9 cellular contexts compared by ENCODE assay signal in the genomic region with DNA sequence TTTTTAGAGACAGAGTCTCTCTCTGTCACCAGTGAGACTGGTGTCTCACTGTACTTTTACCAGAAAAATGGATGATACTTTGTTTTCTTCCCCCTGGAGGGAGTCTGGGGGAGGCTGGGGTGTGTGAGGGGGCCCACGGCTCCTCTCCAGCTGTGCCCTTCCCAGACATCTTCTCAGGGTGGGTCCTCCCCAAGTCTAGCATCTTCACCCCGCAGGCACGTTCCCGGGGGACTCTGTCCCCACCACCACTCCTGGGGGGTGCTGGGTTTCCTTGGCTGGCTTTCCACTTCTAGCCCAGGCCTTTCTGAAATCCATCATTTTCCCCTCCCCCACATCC.
A peak's percentile ranks its signal among the peaks of the same experiment; 100 is the strongest.
DNase-seq lines count a peak whose midpoint lies in the region; ATAC-seq and TF ChIP-seq lines count a peak whose summit lies in the region.
"Had no signal": no experiment of that assay in that cellular context is flagged by ENCODE, and none has a peak within 500 bp of the region (broad histone marks: within the 10 kb centered on the region; RNA-seq: fewer than 3 reads in every experiment).

No MANE protein-coding gene starts in this region.

- ATAC-seq in heart right ventricle (peak in 2 of 8 donors; percentile 3 to 8), Right ventricle myocardium superior (ENCODE audit: poor library complexity) (no peak), GM21423 (IDR thresholded peaks at IDR 0.05; ENCODE audit: unreplicated experiment) (no peak)
- ATAC-seq in activated naive CD4-positive, alpha-beta T cell treated with anti-CD3 and anti-CD28 coated beads, Interleukin-2, amount 50 U/mL, for 72 hours = no peak

- H3K27ac Mint-ChIP-seq in nephron progenitor cell = peak overlapping the region; percentile 99
- H3K27ac Mint-ChIP-seq in activated naive CD4-positive, alpha-beta T cell treated with anti-CD3 and anti-CD28 coated beads, Interleukin-2, amount 50 U/mL, for 72 hours = no peak overlapping the region

- H3K4me3 ChIP-seq in heart right ventricle (no peak overlapping the region), esophagus (ENCODE audit: low read depth in 1 of 2, low read length in 2 of 2) (no peak overlapping the region), uterus (no peak overlapping the region)

- H3K36me3 Mint-ChIP-seq in nephron progenitor cell (ENCODE audit: low read depth) = peaks cover 39% of the 10 kb centered on the region
- no peaks in the 10 kb centered on the region for H3K36me3 Mint-ChIP-seq in activated naive CD4-positive, alpha-beta T cell treated with anti-CD3 and anti-CD28 coated beads, Interleukin-2, amount 50 U/mL, for 72 hours

- H3K9me3 ChIP-seq in heart right ventricle (no peaks in the 10 kb centered on the region), esophagus (ENCODE audit: control insufficient read depth in 2 of 2, insufficient read depth in 1 of 2, low read depth in 1 of 2, low read length in 1 of 2) (no peaks in the 10 kb centered on the region), uterus (no peaks in the 10 kb centered on the region)

- H3K27ac ChIP-seq in heart right ventricle (peak overlapping the region; percentile 49 to 89 (median 62)), esophagus (ENCODE audit: low read depth in 2 of 2, low read length in 1 of 2) (peak overlapping the region; percentile 70 to 73), uterus (peak overlapping the region; percentile 92 to 93)

- no peaks in the 10 kb centered on the region for H3K27me3 ChIP-seq in heart right ventricle
- no peaks in the 10 kb centered on the region for H3K27me3 ChIP-seq in esophagus (ENCODE audit: control insufficient read depth in 1 of 2, insufficient read depth in 2 of 2, low read length in 2 of 2)
- H3K27me3 ChIP-seq in uterus = no peaks in the 10 kb centered on the region

- no peaks in the 10 kb centered on the region for H3K9me3 Mint-ChIP-seq in nephron progenitor cell
- no peaks in the 10 kb centered on the region for H3K9me3 Mint-ChIP-seq in activated naive CD4-positive, alpha-beta T cell treated with anti-CD3 and anti-CD28 coated beads, Interleukin-2, amount 50 U/mL, for 72 hours

- peaks cover 12 to 33% (median 21%) of the 10 kb centered on the region in 9 donors for H3K4me1 ChIP-seq in heart right ventricle
- peaks cover 0 to 2% of the 10 kb centered on the region in 2 donors for H3K4me1 ChIP-seq in esophagus (ENCODE audit: control insufficient read depth in 2 of 2, insufficient read depth in 2 of 2, low read length in 1 of 2)
- peaks cover 9 to 17% of the 10 kb centered on the region in 2 donors for H3K4me1 ChIP-seq in uterus

- WGBS in heart right ventricle, 2 donors = 60 to 65% methylated on average over 4 of the region's 4 CpGs
- WGBS in esophagus, 2 donors = 62% methylated on average over 4 of the region's 4 CpGs

- intact Hi-C loops in heart right ventricle (cut with DNase I) (loop anchor here in 2 of 10 donors (5.0 kb wide), 3 partner anchors 51 to 101 kb away; a partner anchor contains a TSS), Right ventricle myocardium superior (cut with DNase I) (no loop called here), uterus (cut with DNase I; ENCODE audit: low total_unique reads) (no loop called here)

- H3K4me3 Mint-ChIP-seq in nephron progenitor cell = peak overlapping the region; percentile 66

- no peak for TF ChIP-seq CTCF in heart right ventricle (IDR thresholded peaks at IDR 0.05)
- TF ChIP-seq CTCF in nephron progenitor cell (IDR thresholded peaks at IDR 0.05) = no peak
- no peak for TF ChIP-seq CTCF in uterus (IDR thresholded peaks at IDR 0.05)

- H3K36me3 ChIP-seq in heart right ventricle = peaks cover 0 to 81% (median 9%) of the 10 kb centered on the region in 9 donors
- no peaks in the 10 kb centered on the region for H3K36me3 ChIP-seq in esophagus (ENCODE audit: control insufficient read depth in 2 of 2, insufficient read depth in 2 of 2, low read length in 1 of 2)
- H3K36me3 ChIP-seq in uterus = no peaks in the 10 kb centered on the region

- H3K4me1 Mint-ChIP-seq in nephron progenitor cell = peaks cover 60% of the 10 kb centered on the region

- DNase-seq in heart right ventricle = no peak
- no peak for DNase-seq in Right ventricle myocardium superior
- no peak for DNase-seq in nephron progenitor cell
- DNase-seq in uterus = no peak
- no peak for DNase-seq in DMS79 treated with DMSO at 0.1 percent for 48 hours (lab: John Stamatoyannopoulos, UW)
- DNase-seq in activated naive CD4-positive, alpha-beta T cell treated with anti-CD3 and anti-CD28 coated beads, Interleukin-2, amount 50 U/mL, for 72 hours (ENCODE audit: low spot score in 2 of 2) = no peak
- DNase-seq: activated CD8-positive, alpha-beta memory T cell treated with anti-CD3 and anti-CD28 coated beads for 24 hours had no signal

- H3K27me3 Mint-ChIP-seq in nephron progenitor cell (ENCODE audit: low read depth, poor library complexity) = peaks cover 4% of the 10 kb centered on the region

- TF ChIP-seq POLR2A in uterus (IDR thresholded peaks at IDR 0.05) = no peak
